ENCODE assay signal across 19 cellular contexts in genomic region chr4:13963601-13964000, GRCh38.
"Had no signal": no experiment of that assay in that cellular context is flagged by ENCODE, and none has a peak within 500 bp of the region (broad histone marks: within the 10 kb centered on the region; RNA-seq: fewer than 3 reads in every experiment).

No MANE protein-coding gene starts in this region.

- DNase-seq: activated B cell treated with CpG ODN at 0.5 μM for 24 hours; activated CD4-positive, alpha-beta T cell treated with anti-CD3 and anti-CD28 coated beads for 48 hours; activated CD8-positive, alpha-beta T cell treated with anti-CD3 and anti-CD28 coated beads for 36 hours; activated effector memory CD4-positive, alpha-beta T cell treated with anti-CD3 and anti-CD28 coated beads, Interleukin-2, amount 50 U/mL, for 16 hours; activated T-cell treated with anti-CD3 and anti-CD28 coated beads, Interleukin-2, amount 50 U/mL, for 4 hours; dorsolateral prefrontal cortex; endodermal cell; erythroblast; heart right ventricle; left colon; lower lobe of right lung; sigmoid colon; stimulated activated CD4-positive, alpha-beta T cell treated with anti-CD3 and anti-CD28 coated beads, Interleukin-12 subunit alpha, Interleukin-12 subunit beta, amount 100 ng/mL, for 4 hours; stimulated activated CD4-positive, alpha-beta T cell treated with anti-CD3 and anti-CD28 coated beads, Interleukin-2, amount 100 ng/mL, for 24 hours; stomach; SW 1271 had no signal

- H3K9me3 ChIP-seq: lower lobe of right lung, sigmoid colon, thoracic aorta had no signal

- H3K4me3 ChIP-seq: dorsolateral prefrontal cortex, gastroesophageal sphincter, heart right ventricle, lower lobe of right lung, sigmoid colon, stomach, thoracic aorta had no signal

- H3K27me3 ChIP-seq: dorsolateral prefrontal cortex, gastroesophageal sphincter, heart right ventricle, sigmoid colon, stomach had no signal

- H3K36me3 ChIP-seq: gastroesophageal sphincter, heart right ventricle, lower lobe of right lung, sigmoid colon, stomach, thoracic aorta had no signal

- H3K27ac ChIP-seq: dorsolateral prefrontal cortex, gastroesophageal sphincter, heart right ventricle, lower lobe of right lung, sigmoid colon, stomach, thoracic aorta had no signal

- H3K4me1 ChIP-seq: gastroesophageal sphincter, lower lobe of right lung, stomach had no signal

- ATAC-seq: activated CD8-positive, alpha-beta T cell treated with anti-CD3 and anti-CD28 coated beads for 36 hours; activated naive CD4-positive, alpha-beta T cell treated with anti-CD3 and anti-CD28 coated beads, Interleukin-2, amount 50 U/mL, for 72 hours; activated T-cell treated with anti-CD3 and anti-CD28 coated beads, Interleukin-2, amount 50 U/mL, for 4 hours; gastroesophageal sphincter; heart right ventricle; left colon; lower lobe of right lung had no signal
